8 cellular contexts compared by ENCODE assay signal in the genomic region with DNA sequence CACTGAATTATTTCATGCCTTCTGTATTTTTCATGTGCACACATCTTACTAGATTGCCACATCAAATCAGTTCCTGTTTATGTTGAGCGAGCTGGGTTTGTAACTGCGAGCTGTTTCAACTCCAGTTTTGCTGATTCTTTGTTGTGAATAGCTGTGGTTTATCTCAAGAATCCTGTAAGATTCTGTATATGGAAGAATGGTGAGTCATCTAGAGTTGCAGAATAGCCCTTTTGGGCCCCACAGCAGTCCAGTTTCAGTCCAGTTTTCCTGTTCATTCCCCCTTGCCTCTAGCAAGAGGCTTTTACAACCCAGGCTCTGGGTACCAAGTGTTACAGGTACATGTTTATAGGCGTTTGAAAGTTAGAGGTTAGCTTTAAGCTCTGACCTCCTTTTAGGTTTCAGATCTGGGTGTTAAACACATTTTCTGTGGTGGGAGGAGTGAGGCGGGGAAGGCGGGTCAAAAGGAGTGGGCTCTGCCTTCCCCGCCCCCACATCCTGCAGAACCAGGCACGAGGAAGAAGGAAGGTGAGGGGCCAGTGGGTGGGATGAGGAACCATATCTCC.
DNase-seq lines count a peak whose midpoint lies in the region; ATAC-seq, FAIRE-seq and TF ChIP-seq lines count a peak whose summit lies in the region.

No MANE protein-coding gene starts in this region.

- in situ Hi-C loops in astrocyte of the cerebellum (cut with HindIII; ENCODE audit: low sequenced_read_pairs) = no loop called here

- peak; percentile 94 for FAIRE-seq in RCC 7860 (lab: Jason Lieb, UNC)

- peak; percentile 77 for ATAC-seq in HG03025 (IDR thresholded peaks at IDR 0.05; ENCODE audit: low FRiP score, unreplicated experiment)

- DNase-seq in NK-92 treated with Interleukin-12 subunit alpha and Interleukin-12 subunit beta, amount 100 ng/mL, for 24 hours (lab: John Stamatoyannopoulos, UW) = peak; percentile 33
- DNase-seq in NK-92 (lab: John Stamatoyannopoulos, UW; ENCODE audit: unreplicated experiment) (no peak), RCC 7860 (ENCODE audit: low spot score) (peak; percentile 84), astrocyte of the cerebellum (ENCODE audit: low read depth) (peak; percentile 90), iris pigment epithelial cell (ENCODE audit: low read depth) (peak; percentile 99), NCI-H82 (lab: John Stamatoyannopoulos, UW) (no peak)
- DNase-seq in stimulated activated CD4-positive, alpha-beta T cell treated with anti-CD3 and anti-CD28 coated beads, Interleukin-4, amount 100 ng/mL, for 4 hours = peak; percentile 21 to 38

- no peak overlapping the region for H3K4me3 ChIP-seq in astrocyte of the cerebellum (ENCODE audit: low read depth, low read length)

- no peak for TF ChIP-seq CTCF in astrocyte of the cerebellum (IDR thresholded peaks at IDR 0.05; ENCODE audit: low read depth, low read length, missing control alignments)

Comparison
In these comparisons a context has a peak if more than half of its experiments do, and no peak if none do; other contexts are left out.
1. DNase-seq: peak in NK-92 treated with Interleukin-12 subunit alpha and Interleukin-12 subunit beta, amount 100 ng/mL, for 24 hours (single experiment), RCC 7860 (single experiment), astrocyte of the cerebellum (single experiment), iris pigment epithelial cell (single experiment) and stimulated activated CD4-positive, alpha-beta T cell treated with anti-CD3 and anti-CD28 coated beads, Interleukin-4, amount 100 ng/mL, for 4 hours (2 of 2); none in NK-92 (single experiment) and NCI-H82 (single experiment).